9 cellular contexts compared by ENCODE assay signal in genomic region chr2:20421988-20422678, GRCh38. TPM values are rescaled to one million over a fixed set of nuclear protein-coding genes. Genes with fewer than 3 reads are reported as not detected.
DNase-seq lines count a peak whose midpoint lies in the region; ATAC-seq lines count a peak whose summit lies in the region.
"Had no signal": no experiment of that assay in that cellular context is flagged by ENCODE, and none has a peak within 500 bp of the region (broad histone marks: within the 10 kb centered on the region; RNA-seq: fewer than 3 reads in every experiment).

No MANE protein-coding gene starts in this region.

- peaks cover 28 to 35% of the 10 kb centered on the region in 2 donors for H3K4me1 Mint-ChIP-seq in natural killer cell treated with Interleukin-12 subunit alpha and Interleukin-12 subunit beta and Interleukin-15 and Interleukin-18, amount 100 ng/mL, for 72 hours (ENCODE audit: low read depth in 2 of 2)

- no peak for ATAC-seq in natural killer cell treated with Interleukin-12 subunit alpha and Interleukin-12 subunit beta and Interleukin-15 and Interleukin-18, amount 100 ng/mL, for 72 hours

- no peak overlapping the region for H3K4me3 ChIP-seq in esophagus (ENCODE audit: low read depth in 1 of 2, low read length in 2 of 2)

- H3K36me3 ChIP-seq in esophagus (ENCODE audit: control insufficient read depth in 2 of 2, insufficient read depth in 2 of 2, low read length in 1 of 2), result no peaks in the 10 kb centered on the region

- H3K9me3 Mint-ChIP-seq in natural killer cell treated with Interleukin-12 subunit alpha and Interleukin-12 subunit beta and Interleukin-15 and Interleukin-18, amount 100 ng/mL, for 72 hours, result no peaks in the 10 kb centered on the region

- H3K9me3 ChIP-seq in esophagus (ENCODE audit: control insufficient read depth in 2 of 2, insufficient read depth in 1 of 2, low read depth in 1 of 2, low read length in 1 of 2), result no peaks in the 10 kb centered on the region

- 29 to 43% methylated on average over 11 of the region's 11 CpGs for WGBS in esophagus, 2 donors

- no peak overlapping the region for H3K4me3 Mint-ChIP-seq in natural killer cell treated with Interleukin-12 subunit alpha and Interleukin-12 subunit beta and Interleukin-15 and Interleukin-18, amount 100 ng/mL, for 72 hours

- H3K27ac ChIP-seq in esophagus (ENCODE audit: low read depth in 2 of 2, low read length in 1 of 2), result peak overlapping the region; percentile 73 to 81

- H3K27me3 ChIP-seq in esophagus (ENCODE audit: control insufficient read depth in 1 of 2, insufficient read depth in 2 of 2, low read length in 2 of 2), result no peaks in the 10 kb centered on the region

- peaks cover 9 to 22% of the 10 kb centered on the region in 2 donors for H3K4me1 ChIP-seq in esophagus (ENCODE audit: control insufficient read depth in 2 of 2, insufficient read depth in 2 of 2, low read length in 1 of 2)

- H3K27me3 Mint-ChIP-seq in natural killer cell treated with Interleukin-12 subunit alpha and Interleukin-12 subunit beta and Interleukin-15 and Interleukin-18, amount 100 ng/mL, for 72 hours, result no peaks in the 10 kb centered on the region

- DNase-seq in NCI-H446 treated with DMSO at 0.1 percent for 48 hours (lab: John Stamatoyannopoulos, UW) (peak; percentile 59), mucosa of gallbladder (ENCODE audit: low spot score) (peak; percentile 79), ureter (ENCODE audit: low spot score) (peak; percentile 95), HUDEP-2 (lab: John Stamatoyannopoulos, UW; ENCODE audit: unreplicated experiment in 76 of 76) (no peak), GM19240 (ENCODE audit: insufficient read length, low spot score) (no peak), OCI-M1 (lab: John Stamatoyannopoulos, UW) (no peak)
- no peak for DNase-seq in natural killer cell treated with Interleukin-12 subunit alpha and Interleukin-12 subunit beta and Interleukin-15 and Interleukin-18, amount 100 ng/mL, for 72 hours (ENCODE audit: low spot score)
- DNase-seq: activated naive CD4-positive, alpha-beta T cell had no signal

- H3K36me3 Mint-ChIP-seq in natural killer cell treated with Interleukin-12 subunit alpha and Interleukin-12 subunit beta and Interleukin-15 and Interleukin-18, amount 100 ng/mL, for 72 hours, result no peaks in the 10 kb centered on the region

- H3K27ac Mint-ChIP-seq in natural killer cell treated with Interleukin-12 subunit alpha and Interleukin-12 subunit beta and Interleukin-15 and Interleukin-18, amount 100 ng/mL, for 72 hours, result no peak overlapping the region

RNA-seq across cellular contexts. Expression of gene RHOB, which starts 24.7 kb away (rescaled TPM):
- 10 to 100 TPM; 33.4 to 99.3 TPM for polyA plus RNA-seq in esophagus
- total RNA-seq in mucosa of gallbladder (445 TPM), ureter (304 TPM)
- total RNA-seq in natural killer cell treated with Interleukin-12 subunit alpha and Interleukin-12 subunit beta and Interleukin-15 and Interleukin-18, amount 100 ng/mL, for 72 hours, result 10 to 100 TPM; 12.1 to 26.8 TPM

Comparison
In these comparisons a context has a peak if more than half of its experiments do, and no peak if none do; other contexts are left out.
1. DNase-seq: peak in NCI-H446 treated with DMSO at 0.1 percent for 48 hours (single experiment), mucosa of gallbladder (single experiment) and ureter (single experiment); none in natural killer cell treated with Interleukin-12 subunit alpha and Interleukin-12 subunit beta and Interleukin-15 and Interleukin-18, amount 100 ng/mL, for 72 hours (single experiment), HUDEP-2 (0 of 76), GM19240 (single experiment) and OCI-M1 (single experiment).
2. RNA of gene RHOB, which starts 24.7 kb away (total RNA-seq): 445 TPM in mucosa of gallbladder (single experiment) and 304 TPM in ureter (single experiment); 12.1 to 26.8 TPM in natural killer cell treated with Interleukin-12 subunit alpha and Interleukin-12 subunit beta and Interleukin-15 and Interleukin-18, amount 100 ng/mL, for 72 hours; every median in the first group is over 10 times any median in the second.